Comparison of ENCODE assay signal across 23 cellular contexts in genomic region chr18:42425025-42425424, GRCh38.
"Had no signal": no experiment of that assay in that cellular context is flagged by ENCODE, and none has a peak within 500 bp of the region (broad histone marks: within the 10 kb centered on the region; RNA-seq: fewer than 3 reads in every experiment).

No MANE protein-coding gene starts in this region.

- H3K4me2 ChIP-seq: hepatocyte had no signal

- H3K4me3 Mint-ChIP-seq: activated CD4-positive, alpha-beta T cell treated with anti-CD3 and anti-CD28 coated beads, Interleukin-2, amount 10 ng/mL, durations not matched to agents 24 days and 14 days; activated CD8-positive, alpha-beta T cell treated with anti-CD3 and anti-CD28 coated beads for 36 hours; activated naive CD4-positive, alpha-beta T cell treated with anti-CD3 and anti-CD28 coated beads, Interleukin-2, amount 50 U/mL, for 24 hours; activated T-helper 1 cell treated with anti-CD3 and anti-CD28 coated beads, Interleukin-12 subunit alpha, Interleukin-12 subunit beta, Interleukin-2, Interleukin-4 antibody, amounts not matched to agents 30 ng/mL and 10 ng/mL and 1 ng/mL, durations not matched to agents 14 hours and 24 hours and 36 hours; brain; natural killer cell; type B pancreatic cell had no signal

- H3K27ac ChIP-seq: hepatocyte, left ventricle myocardium inferior, ovary, prostate gland, spleen, thoracic aorta, vagina had no signal

- H3K36me3 Mint-ChIP-seq: activated naive CD4-positive, alpha-beta T cell treated with anti-CD3 and anti-CD28 coated beads, Interleukin-2, amount 50 U/mL, for 24 hours; brain; type B pancreatic cell had no signal

- H3K4me1 ChIP-seq: left ventricle myocardium inferior, prostate gland, spleen, vagina had no signal

- ATAC-seq: activated CD4-positive, CD25-positive, alpha-beta regulatory T cell treated with anti-CD3 and anti-CD28 coated beads, Interleukin-2, amount 50 U/mL, for 24 hours; activated CD8-positive, alpha-beta T cell treated with anti-CD3 and anti-CD28 coated beads for 36 hours; esophagus mucosa; natural killer cell had no signal

- H3K79me2 ChIP-seq: hepatocyte had no signal

- H3K9me3 Mint-ChIP-seq: activated CD4-positive, alpha-beta T cell treated with anti-CD3 and anti-CD28 coated beads, Interleukin-2, amount 10 ng/mL, durations not matched to agents 24 days and 14 days; activated T-helper 1 cell treated with anti-CD3 and anti-CD28 coated beads, Interleukin-12 subunit alpha, Interleukin-12 subunit beta, Interleukin-2, Interleukin-4 antibody, amounts not matched to agents 30 ng/mL and 10 ng/mL and 1 ng/mL, durations not matched to agents 14 hours and 24 hours and 36 hours; type B pancreatic cell had no signal

- H3K36me3 ChIP-seq: left ventricle myocardium inferior, ovary, prostate gland, spleen, thoracic aorta, vagina had no signal

- H3K4me3 ChIP-seq: hepatocyte, left ventricle myocardium inferior, ovary, prostate gland, spleen, thoracic aorta, vagina had no signal

- H3K27me3 Mint-ChIP-seq: activated CD4-positive, alpha-beta T cell treated with anti-CD3 and anti-CD28 coated beads, Interleukin-2, amount 10 ng/mL, durations not matched to agents 24 days and 14 days; activated CD8-positive, alpha-beta T cell treated with anti-CD3 and anti-CD28 coated beads for 36 hours; activated naive CD4-positive, alpha-beta T cell treated with anti-CD3 and anti-CD28 coated beads, Interleukin-2, amount 50 U/mL, for 24 hours; brain; type B pancreatic cell had no signal

- H3K27ac Mint-ChIP-seq: activated CD4-positive, alpha-beta T cell treated with anti-CD3 and anti-CD28 coated beads, Interleukin-2, amount 10 ng/mL, durations not matched to agents 24 days and 14 days; activated CD8-positive, alpha-beta T cell treated with anti-CD3 and anti-CD28 coated beads for 36 hours; activated naive CD4-positive, alpha-beta T cell treated with anti-CD3 and anti-CD28 coated beads, Interleukin-2, amount 50 U/mL, for 24 hours; activated T-helper 1 cell treated with anti-CD3 and anti-CD28 coated beads, Interleukin-12 subunit alpha, Interleukin-12 subunit beta, Interleukin-2, Interleukin-4 antibody, amounts not matched to agents 30 ng/mL and 10 ng/mL and 1 ng/mL, durations not matched to agents 14 hours and 24 hours and 36 hours; brain; natural killer cell; type B pancreatic cell had no signal

- H2AFZ ChIP-seq: hepatocyte had no signal

- H3K4me1 Mint-ChIP-seq: activated CD4-positive, alpha-beta T cell treated with anti-CD3 and anti-CD28 coated beads, Interleukin-2, amount 10 ng/mL, durations not matched to agents 24 days and 14 days; activated naive CD4-positive, alpha-beta T cell treated with anti-CD3 and anti-CD28 coated beads, Interleukin-2, amount 50 U/mL, for 24 hours; natural killer cell had no signal

- FAIRE-seq: endometrium had no signal

- H3K27me3 ChIP-seq: hepatocyte, ovary, spleen, vagina had no signal

- DNase-seq: activated CD4-positive, alpha-beta T cell treated with anti-CD3 and anti-CD28 coated beads, Interleukin-2, amount 10 ng/mL, durations not matched to agents 24 days and 14 days; activated CD8-positive, alpha-beta T cell treated with anti-CD3 and anti-CD28 coated beads for 36 hours; activated gamma-delta T cell treated with Interleukin-2 at 50 U/mL for 16 hours; aorta; glutamatergic neuron; left ventricle myocardium inferior; midbrain; natural killer cell; ovary; spleen; stimulated activated CD4-positive, alpha-beta T cell treated with anti-CD3 and anti-CD28 coated beads, Interleukin-4, amount 100 ng/mL, for 24 hours; stimulated activated naive CD4-positive, alpha-beta T cell treated with Interleukin-2 at 50 U/mL for 16 hours had no signal

- H3K9me3 ChIP-seq: left ventricle myocardium inferior, ovary, prostate gland, thoracic aorta, vagina had no signal
